In the genomic region with DNA sequence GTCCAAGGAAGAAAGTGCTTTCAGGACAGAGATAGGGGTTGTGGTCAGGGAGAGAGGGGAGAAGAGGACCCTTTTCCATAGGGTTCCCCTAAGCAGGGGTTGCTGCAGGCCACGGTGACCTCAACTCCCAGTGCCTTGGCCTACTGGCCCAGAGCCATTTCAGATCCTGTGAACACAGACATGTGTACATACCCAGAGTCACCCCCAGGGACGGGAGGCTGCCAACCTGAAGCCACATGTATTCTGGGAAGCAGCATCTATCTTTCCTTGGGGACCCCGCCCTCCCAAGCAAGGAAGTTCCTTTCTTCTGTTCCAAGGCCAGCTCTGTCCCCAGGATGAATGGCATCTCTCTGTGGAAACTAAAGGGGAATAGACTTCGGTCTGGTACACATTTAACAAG, we compare ENCODE assay signal across 19 cellular contexts. TPM values are rescaled to one million over a fixed set of nuclear protein-coding genes. Genes with fewer than 3 reads are reported as not detected.
DNase-seq lines count a peak whose midpoint lies in the region; ATAC-seq, FAIRE-seq and TF ChIP-seq lines count a peak whose summit lies in the region.
"Had no signal": no experiment of that assay in that cellular context is flagged by ENCODE, and none has a peak within 500 bp of the region (broad histone marks: within the 10 kb centered on the region; RNA-seq: fewer than 3 reads in every experiment).

No MANE protein-coding gene starts in this region.

- whole genome bisulfite sequencing in body of pancreas, 2 donors: 62 to 71% methylated on average over 1 to 4 of the region's 4 CpGs
- WGBS in pancreas, 2 donors: 64 to 67% methylated on average over 4 of the region's 4 CpGs

- DNase-seq in body of pancreas: peak in 3 of 4 donors; percentile 14 to 37 (median 21)
- peak in 2 of 3 donors; percentile 31 to 46 for DNase-seq in mucosa of descending colon
- DNase-seq in pancreas: peak in 4 of 6 donors; percentile 9 to 55 (median 16)
- DNase-seq in NCI-H187 treated with DMSO at 0.1 percent for 48 hours (lab: John Stamatoyannopoulos, UW): no peak
- DNase-seq in DMS153 (lab: John Stamatoyannopoulos, UW): no peak
- no peak for DNase-seq in CD1c-positive myeloid dendritic cell (ENCODE audit: extremely low spot score)
- DNase-seq: C1 segment of cervical spinal cord; CD8-positive, alpha-beta T cell; COR-L47; DND-41; GDM1; HCEC 1CT; HFFc6 had no signal

- H3K27me3 ChIP-seq in body of pancreas (no peaks in the 10 kb centered on the region), pancreas (no peaks in the 10 kb centered on the region)

- no peaks in the 10 kb centered on the region for H3K4me1 ChIP-seq in body of pancreas
- H3K4me1 ChIP-seq in mucosa of descending colon (ENCODE audit: low read depth): peaks cover 6% of the 10 kb centered on the region
- no peaks in the 10 kb centered on the region for H3K4me1 ChIP-seq in pancreas

- H3K9me3 ChIP-seq in body of pancreas: no peaks in the 10 kb centered on the region
- H3K9me3 ChIP-seq in mucosa of descending colon: no peaks in the 10 kb centered on the region
- H3K9me3 ChIP-seq in pancreas: no peaks in the 10 kb centered on the region

- H3K4me3 ChIP-seq in body of pancreas: no peak overlapping the region
- no peak overlapping the region for H3K4me3 ChIP-seq in mucosa of descending colon
- H3K4me3 ChIP-seq in pancreas: no peak overlapping the region

- H3K36me3 ChIP-seq in body of pancreas (replicated peaks in 1 of 2; ENCODE audit: insufficient read depth in 1 of 2, low read depth in 2 of 2): no peaks in the 10 kb centered on the region
- no peaks in the 10 kb centered on the region for H3K36me3 ChIP-seq in mucosa of descending colon (ENCODE audit: low read depth)
- H3K36me3 ChIP-seq in pancreas: no peaks in the 10 kb centered on the region

- intact Hi-C loops in body of pancreas (cut with DNase I): no loop called here
- intact Hi-C loops in mucosa of descending colon (cut with DNase I, micrococcal nuclease): no loop called here
- intact Hi-C loops in pancreas (cut with DNase I): no loop called here

- no peak for FAIRE-seq in pancreas (lab: Jason Lieb, UNC)
- FAIRE-seq: A204.1, D721Med, GM12892, GM19239, H1 had no signal

- ATAC-seq in body of pancreas (no peak), mucosa of descending colon (peak; percentile 21), pancreas (peak in 3 of 4 donors; percentile 45 to 60 (median 59)), GM19455 (IDR thresholded peaks at IDR 0.05; ENCODE audit: unreplicated experiment) (no peak)
- ATAC-seq: CD8-positive, alpha-beta T cell had no signal

- H3K27ac ChIP-seq in body of pancreas: no peak overlapping the region
- peak overlapping the region in 1 of 4 donors; percentile 51 for H3K27ac ChIP-seq in pancreas

- TF ChIP-seq POLR2A in body of pancreas (IDR thresholded peaks at IDR 0.05): no peak

- TF ChIP-seq CTCF in body of pancreas (IDR thresholded peaks at IDR 0.05) (no peak), mucosa of descending colon (IDR thresholded peaks at IDR 0.05) (no peak), pancreas (IDR thresholded peaks at IDR 0.05) (no peak)

RNA-seq across cellular contexts. Expression of gene DGLUCY, which starts 25.3 kb away (rescaled TPM):
- 10 to 100 TPM; 30.9 to 77.8 TPM for total RNA-seq in body of pancreas
- 100 to 1,000 TPM in 2 of 3 donors, 10 to 100 TPM in 1; 94.0 to 149 (median 114) TPM for total RNA-seq in mucosa of descending colon
- total RNA-seq in pancreas: 10 to 100 TPM; 11.9 to 43.4 (median 21.4) TPM
- polyA plus RNA-seq in pancreas: 10 to 100 TPM; 24.9 to 31.9 TPM

RNA-seq across cellular contexts. Expression of gene RPS6KA5, which starts 28.1 kb away (rescaled TPM):
- 1 to 10 TPM in 1 of 2 donors, under 1 TPM in 1; 0.66 to 2.9 TPM for total RNA-seq in body of pancreas
- total RNA-seq in mucosa of descending colon: 10 to 100 TPM; 25.0 to 41.5 (median 27.2) TPM
- total RNA-seq in pancreas: 1 to 10 TPM; 2.5 to 3.5 (median 3.2) TPM
- 1 to 10 TPM in 1 of 2 donors, under 1 TPM in 1; 0.95 to 1.1 TPM for polyA plus RNA-seq in pancreas

Comparison
In these comparisons a context has a peak if more than half of its experiments do, and no peak if none do; other contexts are left out.
1. ATAC-seq: peak in mucosa of descending colon (single experiment) and pancreas (3 of 4); none in body of pancreas (single experiment) and GM19455 (single experiment).
2. DNase-seq: peak in body of pancreas (3 of 4), mucosa of descending colon (2 of 3) and pancreas (4 of 6); none in NCI-H187 treated with DMSO at 0.1 percent for 48 hours (single experiment), DMS153 (single experiment) and CD1c-positive myeloid dendritic cell (single experiment).
3. RNA of gene RPS6KA5, which starts 28.1 kb away (total RNA-seq): 25.0 to 41.5 TPM in mucosa of descending colon; 2.5 to 3.5 TPM in pancreas and 0.66 to 2.9 TPM in body of pancreas; every median in the first group is over 4 times any median in the second.